ENCODE assay signal across 9 cellular contexts in the genomic region with DNA sequence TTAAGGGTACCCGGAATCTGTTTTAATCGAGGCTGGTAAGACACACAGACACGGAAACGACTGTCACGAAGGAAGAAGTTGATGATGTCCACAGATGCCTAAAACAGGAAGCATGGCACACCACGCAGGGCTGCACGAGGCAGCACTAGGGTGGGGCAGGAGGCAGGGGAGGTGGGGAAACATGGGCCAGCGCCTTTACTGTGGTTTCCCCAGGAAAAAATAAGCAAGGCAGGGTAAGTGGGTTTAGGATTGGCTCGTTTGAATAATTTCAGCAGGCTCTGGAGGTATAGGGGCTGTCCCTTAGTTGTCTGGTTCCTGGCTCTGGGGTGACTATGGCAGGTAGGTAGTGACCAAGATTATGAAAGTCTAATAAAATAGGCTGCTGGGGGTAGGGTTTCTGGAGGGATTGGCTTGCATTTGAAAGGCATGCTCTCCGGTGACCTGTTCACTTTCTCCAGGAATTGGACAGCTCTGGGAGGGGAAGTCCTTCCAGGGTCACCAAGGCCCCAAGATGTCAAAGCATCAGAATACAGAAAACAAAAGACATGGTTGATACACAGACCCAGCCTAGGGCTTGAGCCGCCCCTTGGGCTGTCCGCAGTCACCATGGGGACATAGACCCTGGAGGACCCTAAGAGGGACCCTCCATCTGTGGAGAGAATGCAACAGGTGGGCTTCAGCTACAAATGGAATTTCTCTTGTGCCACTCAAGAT.
DNase-seq lines count a peak whose midpoint lies in the region; ATAC-seq and TF ChIP-seq lines count a peak whose summit lies in the region.
"Had no signal": no experiment of that assay in that cellular context is flagged by ENCODE, and none has a peak within 500 bp of the region (broad histone marks: within the 10 kb centered on the region; RNA-seq: fewer than 3 reads in every experiment).

No MANE protein-coding gene starts in this region.

- peak; percentile 47 for DNase-seq in GM06990 (ENCODE audit: extremely low read depth, insufficient read length)
- DNase-seq in T-helper 1 cell = peak in 3 of 5 donors; percentile 11 to 82 (median 11)
- DNase-seq in activated naive CD4-positive, alpha-beta T cell treated with anti-CD3 and anti-CD28 coated beads, Interleukin-2, amount 50 U/mL, for 16 hours = peak; percentile 22
- no peak for DNase-seq in foreskin melanocyte
- DNase-seq: NCI-H1048 had no signal

- peak overlapping the region; percentile 99 for H3K27ac ChIP-seq in neutrophil

- H3K36me3 ChIP-seq in GM06990 (ENCODE audit: control insufficient read depth, insufficient read depth, low read length) (no peaks in the 10 kb centered on the region), neutrophil (no peaks in the 10 kb centered on the region)

- ATAC-seq in HG02798 (IDR thresholded peaks at IDR 0.05; ENCODE audit: poor library complexity, unreplicated experiment) (no peak), HG03521 (IDR thresholded peaks at IDR 0.05; ENCODE audit: unreplicated experiment) (no peak), GM19397 (IDR thresholded peaks at IDR 0.05; ENCODE audit: unreplicated experiment) (no peak)

- TF ChIP-seq CTCF in GM06990 (IDR thresholded peaks at IDR 0.05; ENCODE audit: insufficient read depth, low read length, poor library complexity, severe bottlenecking) = no peak
- TF ChIP-seq CTCF in neutrophil (IDR thresholded peaks at IDR 0.05) = peak; percentile 34

- no peaks in the 10 kb centered on the region for H3K27me3 ChIP-seq in GM06990 (replicated peaks; ENCODE audit: control insufficient read depth, insufficient read depth, low read length)
- H3K27me3 ChIP-seq in neutrophil = no peaks in the 10 kb centered on the region

- H3K4me3 ChIP-seq in GM06990 (replicated peaks; ENCODE audit: low read depth, low read length) (no peak overlapping the region), neutrophil (ENCODE audit: low read depth in 1 of 2, low read length in 1 of 2) (peak overlapping the region; percentile 7 to 39)

- H3K4me1 ChIP-seq in neutrophil (ENCODE audit: control insufficient read depth in 1 of 2, insufficient read depth in 1 of 2, low read depth in 1 of 2, low read length in 1 of 2) = peaks cover 56 to 68% of the 10 kb centered on the region in 2 experiments

- H3K9me3 ChIP-seq in neutrophil = no peaks in the 10 kb centered on the region
